Comparison of ENCODE assay signal across 12 cellular contexts in genomic region chr3:113557374-113557773, GRCh38. TPM values are rescaled to one million over a fixed set of nuclear protein-coding genes. Genes with fewer than 3 reads are reported as not detected.
DNase-seq lines count a peak whose midpoint lies in the region; ATAC-seq and TF ChIP-seq lines count a peak whose summit lies in the region.
"Had no signal": no experiment of that assay in that cellular context is flagged by ENCODE, and none has a peak within 500 bp of the region (broad histone marks: within the 10 kb centered on the region; RNA-seq: fewer than 3 reads in every experiment).

No MANE protein-coding gene starts in this region.

- peak; percentile 79 for DNase-seq in ELR (ENCODE audit: low read depth)
- DNase-seq in MG63: peak; percentile 17
- peak; percentile 44 for DNase-seq in dermis blood vessel endothelial cell
- DNase-seq in mucosa of gallbladder (ENCODE audit: low spot score): peak; percentile 29
- no peak for DNase-seq in thyroid gland
- DNase-seq in adrenal gland: no peak
- DNase-seq in effector memory CD4-positive, alpha-beta T cell: no peak
- DNase-seq: activated CD8-positive, alpha-beta T cell treated with anti-CD3 and anti-CD28 coated beads, Interleukin-2, amount 10 ng/mL, durations not matched to agents 7 days and 5 days; activated naive CD8-positive, alpha-beta T cell treated with anti-CD3 and anti-CD28 coated beads, Interleukin-2, amount 10 ng/mL, durations not matched to agents 7 days and 5 days; DMS153 had no signal

- no peak for ATAC-seq in HG02623 (IDR thresholded peaks at IDR 0.05; ENCODE audit: unreplicated experiment)
- ATAC-seq: activated CD8-positive, alpha-beta T cell treated with anti-CD3 and anti-CD28 coated beads, Interleukin-2, amount 10 ng/mL, durations not matched to agents 7 days and 5 days had no signal

- intact Hi-C loops in thyroid gland (cut with DNase I) (no loop called here), adrenal gland (cut with DNase I) (no loop called here)

- TF ChIP-seq POLR2A in thyroid gland (IDR thresholded peaks at IDR 0.05) (no peak), adrenal gland (IDR thresholded peaks at IDR 0.05) (no peak)

- H3K4me1 ChIP-seq in thyroid gland: no peaks in the 10 kb centered on the region
- H3K4me1 ChIP-seq in adrenal gland (replicated peaks in 1 of 2): peaks cover 0 to 10% of the 10 kb centered on the region in 2 donors
- peaks cover 20% of the 10 kb centered on the region for H3K4me1 ChIP-seq in effector memory CD4-positive, alpha-beta T cell (ENCODE audit: control insufficient read depth, insufficient read depth, low read length, poor library complexity, severe bottlenecking)

- H3K27me3 ChIP-seq in MG63 (peaks cover 3% of the 10 kb centered on the region), thyroid gland (no peaks in the 10 kb centered on the region), adrenal gland (peaks cover 4% of the 10 kb centered on the region)
- no peaks in the 10 kb centered on the region for H3K27me3 ChIP-seq in effector memory CD4-positive, alpha-beta T cell (replicated peaks; ENCODE audit: control insufficient read depth, insufficient read depth, low read length, poor library complexity, severe bottlenecking)

- no peak overlapping the region for H3K27ac ChIP-seq in thyroid gland
- H3K27ac ChIP-seq in adrenal gland: no peak overlapping the region
- no peak overlapping the region for H3K27ac ChIP-seq in effector memory CD4-positive, alpha-beta T cell (ENCODE audit: insufficient read depth, low read length, poor library complexity, severe bottlenecking)
- H3K27ac ChIP-seq: thoracic aorta had no signal

- TF ChIP-seq CTCF in thyroid gland (IDR thresholded peaks at IDR 0.05) (no peak), adrenal gland (IDR thresholded peaks at IDR 0.05) (no peak)

- no peaks in the 10 kb centered on the region for H3K36me3 ChIP-seq in MG63
- no peaks in the 10 kb centered on the region for H3K36me3 ChIP-seq in thyroid gland
- H3K36me3 ChIP-seq in adrenal gland (replicated peaks in 1 of 2): no peaks in the 10 kb centered on the region
- no peaks in the 10 kb centered on the region for H3K36me3 ChIP-seq in effector memory CD4-positive, alpha-beta T cell (ENCODE audit: control insufficient read depth, insufficient read depth, low read length)
- H3K36me3 ChIP-seq: thoracic aorta had no signal

- H3K4me3 ChIP-seq in MG63 (no peak overlapping the region), thyroid gland (replicated peaks in 1 of 3) (no peak overlapping the region), adrenal gland (no peak overlapping the region)
- no peak overlapping the region for H3K4me3 ChIP-seq in effector memory CD4-positive, alpha-beta T cell (ENCODE audit: insufficient read depth, low read depth, low read length, poor library complexity, severe bottlenecking)
- H3K4me3 ChIP-seq: thoracic aorta had no signal

- H3K9me3 ChIP-seq in MG63 (no peaks in the 10 kb centered on the region), thyroid gland (no peaks in the 10 kb centered on the region), adrenal gland (replicated peaks in 1 of 3) (no peaks in the 10 kb centered on the region)
- no peaks in the 10 kb centered on the region for H3K9me3 ChIP-seq in effector memory CD4-positive, alpha-beta T cell (ENCODE audit: control insufficient read depth, low read length)
- H3K9me3 ChIP-seq: thoracic aorta had no signal

RNA-seq across cellular contexts. Expression of gene SIDT1, which starts 25.0 kb away (rescaled TPM):
- total RNA-seq in MG63 (2014; rRNA removed; shearing (Covaris generic); ENCODE audit: low replicate concordance): not detected in 2 replicates
- total RNA-seq in dermis blood vessel endothelial cell (0.09 TPM in 1 of 2 replicates, not detected in the other), mucosa of gallbladder (16.8 TPM), thyroid gland (1 to 10 TPM in 3 of 4 donors, under 1 TPM in 1; 0.98 to 3.1 (median 2.6) TPM), adrenal gland (1 to 10 TPM in 6 of 8 donors, under 1 TPM in 2; 0.18 to 3.1 (median 1.8) TPM)
- polyA plus RNA-seq in adrenal gland: 1 to 10 TPM; 1.6 to 3.6 (median 3.3) TPM

RNA-seq across cellular contexts. Expression of gene SPICE1, which starts 42.4 kb away (rescaled TPM):
- total RNA-seq in MG63 (2014; rRNA removed; shearing (Covaris generic); ENCODE audit: low replicate concordance): 13.4 and 14.0 TPM in 2 replicates
- total RNA-seq in dermis blood vessel endothelial cell (6.6 and 8.5 TPM in 2 replicates), mucosa of gallbladder (21.9 TPM), thyroid gland (10 to 100 TPM; 25.0 to 61.9 (median 30.5) TPM), adrenal gland (10 to 100 TPM in 3 of 8 donors, 1 to 10 TPM in 5; 4.0 to 17.9 (median 7.6) TPM)
- 1 to 10 TPM; 1.5 to 6.0 (median 3.9) TPM for polyA plus RNA-seq in adrenal gland

Comparison
In these comparisons a context has a peak if more than half of its experiments do, and no peak if none do; other contexts are left out.
1. DNase-seq: peak in ELR (single experiment), MG63 (single experiment), dermis blood vessel endothelial cell (single experiment) and mucosa of gallbladder (single experiment); none in thyroid gland (0 of 2), adrenal gland (0 of 7) and effector memory CD4-positive, alpha-beta T cell (0 of 3).